ENCODE assay signal across 13 cellular contexts in genomic region chr20:17936791-17937687, GRCh38. TPM values are rescaled to one million over a fixed set of nuclear protein-coding genes. Genes with fewer than 3 reads are reported as not detected.
DNase-seq lines count a peak whose midpoint lies in the region; ATAC-seq, FAIRE-seq and TF ChIP-seq lines count a peak whose summit lies in the region.
"Had no signal": no experiment of that assay in that cellular context is flagged by ENCODE, and none has a peak within 500 bp of the region (broad histone marks: within the 10 kb centered on the region; RNA-seq: fewer than 3 reads in every experiment).

No MANE protein-coding gene starts in this region.

- H3K18ac ChIP-seq in H9 (ENCODE audit: insufficient read length, low read depth, low read length) (no peak overlapping the region), H1 (ENCODE audit: extremely low read depth, low read length) (peak overlapping the region; percentile 49; the same call in 1 of the 2 replicates)

- H2BK12ac ChIP-seq in H9 (ENCODE audit: insufficient read length, low read depth, low read length) = no peak overlapping the region
- H2BK12ac ChIP-seq in H1 (ENCODE audit: low read depth, low read length) = no peak overlapping the region

- H4K5ac ChIP-seq in H9 (ENCODE audit: insufficient read length, low read depth, low read length) = no peak overlapping the region
- no peak overlapping the region for H4K5ac ChIP-seq in H1 (ENCODE audit: insufficient read length, low read depth, low read length)

- CTCF ChIA-PET in H1 (lab: Charles Lee; ENCODE audit: partially characterized antibody) = interaction anchor here (0.6 to 4.9 kb wide), 17 partner anchors 11 to 433 kb away, joined by 3 to 26 read pairs (median 6); partner anchors contain the start of gene RRBP1

- H3K14ac ChIP-seq in H9 (ENCODE audit: insufficient read depth, low read length) = no peak overlapping the region
- H3K14ac ChIP-seq in H1 (ENCODE audit: insufficient read length) = no peak overlapping the region

- H3K4me3 ChIP-seq in H1 (ENCODE audit: extremely low read depth in 1 of 4, insufficient read depth in 2 of 4, low read depth in 3 of 4, low read length in 4 of 4) (no peak overlapping the region), lung (no peak overlapping the region)

- H4K8ac ChIP-seq in H9 (replicated peaks; ENCODE audit: insufficient read length, low read depth, low read length) (no peak overlapping the region), H1 (ENCODE audit: extremely low read depth, insufficient read depth, low read length) (no peak overlapping the region)

- H2AK5ac ChIP-seq in H9 (ENCODE audit: insufficient read length, low read length) (no peak overlapping the region), H1 (ENCODE audit: low read depth, low read length) (peak overlapping the region; percentile 46; the same call in 1 of the 2 replicates)

- DNase-seq in H9 (no peak), H1 (ENCODE audit: low read depth in 1 of 2, low spot score in 2 of 2) (no peak), lung (ENCODE audit: low spot score) (peak; percentile 51), smooth muscle cell of the brain vasculature (ENCODE audit: low read depth, low spot score) (peak; percentile 82)
- no peak for DNase-seq in activated CD4-positive, CD25-positive, alpha-beta regulatory T cell treated with anti-CD3 and anti-CD28 coated beads, Interleukin-2, amount 50 U/mL, for 72 hours
- DNase-seq in activated CD8-positive, alpha-beta memory T cell treated with anti-CD3 and anti-CD28 coated beads, Interleukin-2, amount 50 U/mL, for 4 hours = no peak
- no peak for DNase-seq in stimulated activated naive CD8-positive, alpha-beta T cell treated with anti-CD3 and anti-CD28 coated beads, Interleukin-15, amount 100 ng/mL, for 72 hours
- DNase-seq: activated naive CD4-positive, alpha-beta T cell treated with Interleukin-2 at 50 U/mL for 16 hours; DMS53; foreskin melanocyte; NCI-H526 treated with DMSO at 0.1 percent for 48 hours had no signal

- H2BK120ac ChIP-seq in H9 (ENCODE audit: low read depth, low read length, poor library complexity, severe bottlenecking) (no peak overlapping the region), H1 (replicated peaks; ENCODE audit: low read depth, low read length) (no peak overlapping the region)

- H3K79me1 ChIP-seq in H9 (ENCODE audit: insufficient read depth, low read depth, low read length, poor library complexity, severe bottlenecking) (no peaks in the 10 kb centered on the region), H1 (ENCODE audit: low read depth, low read length) (no peaks in the 10 kb centered on the region)

- H3K36me3 Mint-ChIP-seq in H9 (ENCODE audit: insufficient read depth in 1 of 3, low read depth in 3 of 3) = peaks cover 4 to 17% (median 8%) of the 10 kb centered on the region in 3 experiments; a peak in 6 of 7 replicates

- no peak for TF ChIP-seq EP300 in H1 (IDR thresholded peaks at IDR 0.05; ENCODE audit: borderline replicate concordance in 1 of 2, low read depth in 2 of 2, low read length in 2 of 2)

- 0 out of 5 replicates have a peak overlapping the region, but pooled peaks of 1 of the 2 experiments have one; percentile 19 for H3K4me3 Mint-ChIP-seq in H9
- no peak overlapping the region for H3K4me3 Mint-ChIP-seq in stimulated activated naive CD8-positive, alpha-beta T cell treated with anti-CD3 and anti-CD28 coated beads, Interleukin-15, amount 100 ng/mL, for 72 hours

- H2BK5ac ChIP-seq in H9 (ENCODE audit: insufficient read length, low read length) (no peak overlapping the region), H1 (ENCODE audit: low read depth, low read length) (peak overlapping the region; percentile 12; the same call in 1 of the 2 replicates)

- WGBS in H9 (ENCODE audit: extremely low coverage, insufficient read length, low lambda C conversion rate) = no CpG with 5 or more reads among the region's 16 CpGs
- 82% methylated on average over 16 of the region's 16 CpGs; no CpG with 5 or more reads in 1 of the 2 experiments for WGBS in H1 (ENCODE audit: extremely low coverage in 1 of 2, insufficient coverage in 1 of 2, insufficient read length in 1 of 2, insufficient replicate concordance in 2 of 2, low coverage in 1 of 2, low lambda C conversion rate in 2 of 2, missing lambda C conversion rate in 1 of 2), 2 experiments
- WGBS in lung, 2 donors = 46 to 68% methylated on average over 16 of the region's 16 CpGs

- H3K4me1 ChIP-seq in H9 (ENCODE audit: insufficient read depth, low read length) = peaks cover 7% of the 10 kb centered on the region; the same call in 1 of the 2 replicates
- H3K4me1 ChIP-seq in H1 (replicated peaks in 1 of 4; ENCODE audit: control insufficient read depth in 3 of 4, insufficient read depth in 4 of 4, low read length in 3 of 4) = peaks cover 10 to 29% (median 17%) of the 10 kb centered on the region in 4 experiments
- H3K4me1 ChIP-seq in lung (ENCODE audit: control insufficient read depth in 2 of 2, insufficient read depth in 2 of 2, low read length in 2 of 2) = peaks cover 0 to 14% of the 10 kb centered on the region in 2 donors

- TF ChIP-seq CTCF in H9 (conservative IDR thresholded peaks at IDR 0.05) = no peak
- TF ChIP-seq CTCF in H1 (IDR thresholded peaks at IDR 0.05; ENCODE audit: control extremely low read depth in 1 of 3, insufficient read depth in 1 of 3, low read depth in 1 of 3, low read length in 3 of 3) = no peak
- TF ChIP-seq CTCF in lung (IDR thresholded peaks at IDR 0.05; ENCODE audit: control extremely low read depth, extremely low read depth) = no peak

- H3K27ac ChIP-seq in H9 (ENCODE audit: insufficient read length, low read depth, low read length) = no peak overlapping the region
- no peak overlapping the region for H3K27ac ChIP-seq in H1 (ENCODE audit: low read depth, low read length)
- H3K27ac ChIP-seq in lung (ENCODE audit: low read depth in 1 of 2, low read length in 1 of 2) = peak overlapping the region in 1 of 2 donors; percentile 55

- peaks cover 63 to 73% of the 10 kb centered on the region in 2 experiments for H3K4me1 Mint-ChIP-seq in H9
- peaks cover 28% of the 10 kb centered on the region for H3K4me1 Mint-ChIP-seq in stimulated activated naive CD8-positive, alpha-beta T cell treated with anti-CD3 and anti-CD28 coated beads, Interleukin-15, amount 100 ng/mL, for 72 hours

- H3K9me3 ChIP-seq in H9 (ENCODE audit: control insufficient read depth, low read depth, low read length) (no peaks in the 10 kb centered on the region), H1 (ENCODE audit: insufficient read depth in 2 of 2, low read depth in 1 of 2, low read length in 1 of 2) (no peaks in the 10 kb centered on the region), lung (ENCODE audit: control insufficient read depth in 2 of 2, insufficient read depth in 1 of 2, low read length in 1 of 2) (no peaks in the 10 kb centered on the region)

- TF ChIP-seq POLR2A in H1 (IDR thresholded peaks at IDR 0.05; ENCODE audit: control extremely low read depth in 1 of 2, low read depth in 2 of 2, low read length in 2 of 2) = no peak

- H4K20me1 ChIP-seq in H9 (ENCODE audit: control insufficient read depth, insufficient read depth, insufficient read length) = peaks cover 2% of the 10 kb centered on the region
- peaks cover 0 to 7% of the 10 kb centered on the region in 2 experiments for H4K20me1 ChIP-seq in H1 (replicated peaks in 1 of 2; ENCODE audit: control insufficient read depth in 1 of 2, insufficient read depth in 2 of 2, low read length in 2 of 2)

- TF ChIP-seq RAD21 in H1 (IDR thresholded peaks at IDR 0.05 in 1 of 2, conservative IDR thresholded peaks at IDR 0.05 in 1 of 2; ENCODE audit: low read depth in 2 of 2, low read length in 2 of 2) = no peak

- peak overlapping the region in 2 of 3 experiments; percentile 49 to 62; a peak in 3 of 7 replicates for H3K27ac Mint-ChIP-seq in H9
- no peak overlapping the region for H3K27ac Mint-ChIP-seq in stimulated activated naive CD8-positive, alpha-beta T cell treated with anti-CD3 and anti-CD28 coated beads, Interleukin-15, amount 100 ng/mL, for 72 hours

- H3K27me3 Mint-ChIP-seq in H9 (ENCODE audit: low read depth) = peaks cover 39% of the 10 kb centered on the region
- H3K27me3 Mint-ChIP-seq in stimulated activated naive CD8-positive, alpha-beta T cell treated with anti-CD3 and anti-CD28 coated beads, Interleukin-15, amount 100 ng/mL, for 72 hours = no peaks in the 10 kb centered on the region

- H2BK20ac ChIP-seq in H9 (ENCODE audit: low read depth, low read length, poor library complexity, severe bottlenecking) = no peak overlapping the region
- no peak overlapping the region for H2BK20ac ChIP-seq in H1 (ENCODE audit: low read length)

- H2BK15ac ChIP-seq in H9 (ENCODE audit: low read depth, low read length) (no peak overlapping the region), H1 (ENCODE audit: low read length) (no peak overlapping the region; the same call in 1 of the 2 replicates)

- H2AFZ ChIP-seq in H9 (ENCODE audit: low read length) = no peak overlapping the region
- no peak overlapping the region; the same call in 1 of the 2 replicates for H2AFZ ChIP-seq in H1 (ENCODE audit: low read length)

- H3K9me3 Mint-ChIP-seq in H9 = 0 out of 5 replicates have a peak, but pooled peaks cover 0 to 3% of the 10 kb centered on the region in 2 experiments
- H3K9me3 Mint-ChIP-seq in stimulated activated naive CD8-positive, alpha-beta T cell treated with anti-CD3 and anti-CD28 coated beads, Interleukin-15, amount 100 ng/mL, for 72 hours = peaks cover 0 to 3% of the 10 kb centered on the region in 2 donors

- POLR2A ChIA-PET in H1 (lab: Charles Lee; ENCODE audit: partially characterized antibody) = interaction anchor here (0.9 to 1.5 kb wide), 10 partner anchors 8 to 407 kb away, joined by 3 to 5 read pairs (median 3); no protein-coding TSS in a partner anchor

- H3K27me3 ChIP-seq in H9 (ENCODE audit: insufficient read depth, low read length) (no peaks in the 10 kb centered on the region; the same call in 1 of the 2 replicates), H1 (replicated peaks in 1 of 4; ENCODE audit: control insufficient read depth in 3 of 4, extremely low read depth in 1 of 4, insufficient read depth in 3 of 4, low read length in 3 of 4) (no peaks in the 10 kb centered on the region), lung (ENCODE audit: control insufficient read depth, insufficient read depth) (no peaks in the 10 kb centered on the region)

- no peak for FAIRE-seq in H1 (lab: Jason Lieb, UNC)
- FAIRE-seq: TTC549 had no signal

- H3K23me2 ChIP-seq in H9 (ENCODE audit: insufficient read length, low read depth, low read length, poor library complexity, severe bottlenecking) (no peaks in the 10 kb centered on the region), H1 (ENCODE audit: low read depth, low read length) (no peaks in the 10 kb centered on the region)

- H3K23ac ChIP-seq in H9 (ENCODE audit: insufficient read length, low read depth, low read length) (no peak overlapping the region), H1 (ENCODE audit: insufficient read length) (no peak overlapping the region)

- H4K91ac ChIP-seq in H9 (ENCODE audit: insufficient read length, low read depth, low read length) (no peak overlapping the region), H1 (replicated peaks; ENCODE audit: insufficient read length, low read length) (no peak overlapping the region)

- no peak for ATAC-seq in lung (ENCODE audit: insufficient read depth, low FRiP score)
- no peak for ATAC-seq in stimulated activated naive CD8-positive, alpha-beta T cell treated with anti-CD3 and anti-CD28 coated beads, Interleukin-15, amount 100 ng/mL, for 72 hours
- no peak for ATAC-seq in activated CD4-positive, CD25-positive, alpha-beta regulatory T cell treated with anti-CD3 and anti-CD28 coated beads, Interleukin-2, amount 50 U/mL, for 24 hours

- no peak overlapping the region for H3T11ph ChIP-seq in H9 (ENCODE audit: low read length)

- H3K36me3 ChIP-seq in H1 (ENCODE audit: control insufficient read depth in 2 of 4, insufficient read depth in 4 of 4, low read length in 3 of 4) (peaks cover 4 to 13% (median 7%) of the 10 kb centered on the region in 4 experiments; a peak in 6 of 8 replicates), lung (ENCODE audit: control insufficient read depth in 2 of 2, insufficient read depth in 2 of 2, low read length in 2 of 2) (peaks cover 0 to 7% of the 10 kb centered on the region in 2 donors)

- H3K4ac ChIP-seq in H9 (ENCODE audit: low read depth, low read length) = no peak overlapping the region
- H3K4ac ChIP-seq in H1 (replicated peaks; ENCODE audit: insufficient read length, low read depth, low read length) = no peak overlapping the region

- no peak overlapping the region for H3K56ac ChIP-seq in H9 (ENCODE audit: insufficient read length, low read depth, low read length)
- no peak overlapping the region for H3K56ac ChIP-seq in H1 (replicated peaks; ENCODE audit: insufficient read length, low read depth, low read length)

- H3K9ac ChIP-seq in H9 (ENCODE audit: extremely low read depth, insufficient read length, low read length) = no peak overlapping the region
- H3K9ac ChIP-seq in H1 (replicated peaks in 1 of 4; ENCODE audit: extremely low read depth in 1 of 4, low read depth in 3 of 4, low read length in 3 of 4) = no peak overlapping the region

- no peak overlapping the region for H3K4me2 ChIP-seq in H9 (ENCODE audit: insufficient read depth, insufficient read length, low read length)
- H3K4me2 ChIP-seq in H1 (ENCODE audit: insufficient read depth in 1 of 2, low read depth in 2 of 2, low read length in 2 of 2) = no peak overlapping the region

- H3K79me2 ChIP-seq in H9 (ENCODE audit: insufficient read depth, low read length) (no peaks in the 10 kb centered on the region), H1 (ENCODE audit: control insufficient read depth in 1 of 2, insufficient read depth in 2 of 2, low read length in 2 of 2) (no peaks in the 10 kb centered on the region)

RNA-seq across cellular contexts. Expression of gene SNX5, which starts 31.6 kb away (rescaled TPM):
- 179 and 194 TPM in 2 replicates for total RNA-seq in H9 (2021)
- 181 and 194 TPM in 2 replicates for total RNA-seq in H1 (2021; fragmentation: NEBNext Ultra II Directional; extraction: Animal tissue kit (Norgen Biotek cat#: 25700))
- polyA plus RNA-seq in H1 (2011; rRNA removed) = 140 and 155 TPM in 2 replicates
- 179 TPM for polyA plus RNA-seq in H1 (2011; cell fraction: cytosol; rRNA removed)
- 236 TPM for polyA plus RNA-seq in H1 (2011; cell fraction: nucleus; rRNA removed)
- polyA plus RNA-seq in H1 (2012, experiment 1 of 2) = 129 to 235 TPM (median 148 TPM) in 4 replicates
- 34.5 TPM for polyA plus RNA-seq in H1 (2012, experiment 2 of 2)
- polyA plus RNA-seq in H1 (2013, experiment 1 of 2) = 213 TPM
- 198 TPM for polyA plus RNA-seq in H1 (2013, experiment 2 of 2)
- 163 and 196 TPM in 2 replicates for polyA minus RNA-seq in H1 (2011; rRNA and poly(A)+ RNA removed)
- polyA minus RNA-seq in H1 (2011; cell fraction: cytosol; rRNA and poly(A)+ RNA removed) = 156 TPM
- 471 TPM for polyA minus RNA-seq in H1 (2011; cell fraction: nucleus; rRNA and poly(A)+ RNA removed)
- total RNA-seq in lung = 100 to 1,000 TPM in 1 of 2 donors, 10 to 100 TPM in 1; 66.8 to 194 TPM
- polyA plus RNA-seq in lung = 100 to 1,000 TPM in 1 of 2 donors, 10 to 100 TPM in 1; 66.6 to 107 TPM

RNA-seq across cellular contexts. Expression of gene MGME1, which starts 31.8 kb away (rescaled TPM):
- total RNA-seq in H9 (2021) (47.7 and 48.9 TPM in 2 replicates), lung (10 to 100 TPM; 10.1 to 19.1 TPM)
- 56.3 and 59.0 TPM in 2 replicates for total RNA-seq in H1 (2021; fragmentation: NEBNext Ultra II Directional; extraction: Animal tissue kit (Norgen Biotek cat#: 25700))
- polyA plus RNA-seq in H1 (2011; rRNA removed) (13.7 and 27.7 TPM in 2 replicates), lung (10 to 100 TPM; 11.0 to 11.9 TPM)
- polyA plus RNA-seq in H1 (2011; cell fraction: cytosol; rRNA removed) = 26.3 TPM
- polyA plus RNA-seq in H1 (2011; cell fraction: nucleus; rRNA removed) = 10.6 TPM
- polyA plus RNA-seq in H1 (2012, experiment 1 of 2) = 41.6 to 71.7 TPM (median 46.4 TPM) in 4 replicates
- polyA plus RNA-seq in H1 (2012, experiment 2 of 2) = 8.8 TPM
- polyA plus RNA-seq in H1 (2013, experiment 1 of 2) = 34.4 TPM
- 35.2 TPM for polyA plus RNA-seq in H1 (2013, experiment 2 of 2)
- 29.0 and 31.2 TPM in 2 replicates for polyA minus RNA-seq in H1 (2011; rRNA and poly(A)+ RNA removed)
- 36.3 TPM for polyA minus RNA-seq in H1 (2011; cell fraction: cytosol; rRNA and poly(A)+ RNA removed)
- polyA minus RNA-seq in H1 (2011; cell fraction: nucleus; rRNA and poly(A)+ RNA removed) = 31.8 TPM

Comparison
In these comparisons a context has a peak if more than half of its experiments do, and no peak if none do; other contexts are left out.
1. DNase-seq: peak in lung (single experiment) and smooth muscle cell of the brain vasculature (single experiment); none in H9 (single experiment), H1 (0 of 2), activated CD4-positive, CD25-positive, alpha-beta regulatory T cell treated with anti-CD3 and anti-CD28 coated beads, Interleukin-2, amount 50 U/mL, for 72 hours (single experiment), activated CD8-positive, alpha-beta memory T cell treated with anti-CD3 and anti-CD28 coated beads, Interleukin-2, amount 50 U/mL, for 4 hours (single experiment) and stimulated activated naive CD8-positive, alpha-beta T cell treated with anti-CD3 and anti-CD28 coated beads, Interleukin-15, amount 100 ng/mL, for 72 hours (0 of 2).
2. H3K27ac Mint-ChIP-seq: peak in H9 (2 of 3); none in stimulated activated naive CD8-positive, alpha-beta T cell treated with anti-CD3 and anti-CD28 coated beads, Interleukin-15, amount 100 ng/mL, for 72 hours (0 of 2).